Comparison of ENCODE assay signal across 2 cellular contexts in the genomic region with DNA sequence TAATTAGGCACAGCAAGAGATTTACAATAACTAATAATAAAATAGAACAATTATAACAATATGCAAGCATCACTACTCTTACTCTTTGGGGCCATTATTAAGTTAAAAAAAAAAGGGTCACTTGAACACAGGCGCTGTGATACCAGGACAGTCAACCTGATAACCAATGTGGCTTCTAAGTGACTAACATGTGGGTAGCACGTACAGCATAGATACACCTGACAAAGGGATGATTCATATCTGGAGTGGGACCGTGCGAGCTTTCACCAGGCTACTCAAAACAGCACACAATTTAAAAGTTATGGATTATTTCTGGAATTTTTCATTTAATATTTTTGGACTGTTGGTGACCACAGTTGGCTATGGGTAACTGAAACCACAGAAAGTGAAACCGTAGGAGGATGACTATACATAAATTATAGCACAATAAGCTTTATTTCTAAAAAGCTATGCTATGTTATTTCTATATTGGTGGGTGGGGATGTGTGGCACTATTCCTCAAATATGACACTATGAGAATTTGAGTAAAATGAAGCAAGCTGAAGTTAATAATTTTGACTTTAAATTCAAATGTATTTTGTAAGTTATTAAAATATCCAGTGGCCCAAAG.
A peak's percentile ranks its signal among the peaks of the same experiment; 100 is the strongest.
TF ChIP-seq lines count a peak whose summit lies in the region.

No MANE protein-coding gene starts in this region.

TF ChIP-seq in K562, 482 proteins besides CTCF, POLR2A, EP300 and RAD21 (continued from another document):
- 0 out of 2 replicates have a peak, but pooled peaks have one; percentile 14 for TF ChIP-seq ARID1B (IDR thresholded peaks at IDR 0.05)
- TF ChIP-seq ZNF253 (CRISPR knock-in tag; conservative IDR thresholded peaks at IDR 0.05), result no peak
- TF ChIP-seq HNRNPK (IDR thresholded peaks at IDR 0.05; ENCODE audit: low read depth, low read length, poor library complexity, severe bottlenecking), result no peak
- TF ChIP-seq C11orf30 (IDR thresholded peaks at IDR 0.05; ENCODE audit: low read depth), result peak; percentile 46; the same call in 1 of the 2 replicates
- TF ChIP-seq ZC3H11A (IDR thresholded peaks at IDR 0.05; ENCODE audit: low read depth, low read length), result no peak
- no peak for TF ChIP-seq FOXJ3 (CRISPR knock-in tag; IDR thresholded peaks at IDR 0.05)
- TF ChIP-seq, protein P1, sequence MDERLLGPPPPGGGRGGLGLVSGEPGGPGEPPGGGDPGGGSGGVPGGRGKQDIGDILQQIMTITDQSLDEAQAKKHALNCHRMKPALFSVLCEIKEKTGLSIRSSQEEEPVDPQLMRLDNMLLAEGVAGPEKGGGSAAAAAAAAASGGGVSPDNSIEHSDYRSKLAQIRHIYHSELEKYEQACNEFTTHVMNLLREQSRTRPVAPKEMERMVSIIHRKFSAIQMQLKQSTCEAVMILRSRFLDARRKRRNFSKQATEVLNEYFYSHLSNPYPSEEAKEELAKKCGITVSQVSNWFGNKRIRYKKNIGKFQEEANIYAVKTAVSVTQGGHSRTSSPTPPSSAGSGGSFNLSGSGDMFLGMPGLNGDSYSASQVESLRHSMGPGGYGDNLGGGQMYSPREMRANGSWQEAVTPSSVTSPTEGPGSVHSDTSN (CRISPR knock-in tag; IDR thresholded peaks at IDR 0.05; ENCODE audit: low read depth), result no peak
- TF ChIP-seq, protein P1 (tag; conservative IDR thresholded peaks at IDR 0.05; ENCODE audit: low read depth), result 0 out of 2 replicates have a peak, but pooled peaks have one; percentile 6
TF ChIP-seq in K562: peak in this region for 7.

TF ChIP-seq in SK-N-SH, 30 proteins besides CTCF, POLR2A, EP300 and RAD21 (continued from another document):
- TF ChIP-seq, protein P2, sequence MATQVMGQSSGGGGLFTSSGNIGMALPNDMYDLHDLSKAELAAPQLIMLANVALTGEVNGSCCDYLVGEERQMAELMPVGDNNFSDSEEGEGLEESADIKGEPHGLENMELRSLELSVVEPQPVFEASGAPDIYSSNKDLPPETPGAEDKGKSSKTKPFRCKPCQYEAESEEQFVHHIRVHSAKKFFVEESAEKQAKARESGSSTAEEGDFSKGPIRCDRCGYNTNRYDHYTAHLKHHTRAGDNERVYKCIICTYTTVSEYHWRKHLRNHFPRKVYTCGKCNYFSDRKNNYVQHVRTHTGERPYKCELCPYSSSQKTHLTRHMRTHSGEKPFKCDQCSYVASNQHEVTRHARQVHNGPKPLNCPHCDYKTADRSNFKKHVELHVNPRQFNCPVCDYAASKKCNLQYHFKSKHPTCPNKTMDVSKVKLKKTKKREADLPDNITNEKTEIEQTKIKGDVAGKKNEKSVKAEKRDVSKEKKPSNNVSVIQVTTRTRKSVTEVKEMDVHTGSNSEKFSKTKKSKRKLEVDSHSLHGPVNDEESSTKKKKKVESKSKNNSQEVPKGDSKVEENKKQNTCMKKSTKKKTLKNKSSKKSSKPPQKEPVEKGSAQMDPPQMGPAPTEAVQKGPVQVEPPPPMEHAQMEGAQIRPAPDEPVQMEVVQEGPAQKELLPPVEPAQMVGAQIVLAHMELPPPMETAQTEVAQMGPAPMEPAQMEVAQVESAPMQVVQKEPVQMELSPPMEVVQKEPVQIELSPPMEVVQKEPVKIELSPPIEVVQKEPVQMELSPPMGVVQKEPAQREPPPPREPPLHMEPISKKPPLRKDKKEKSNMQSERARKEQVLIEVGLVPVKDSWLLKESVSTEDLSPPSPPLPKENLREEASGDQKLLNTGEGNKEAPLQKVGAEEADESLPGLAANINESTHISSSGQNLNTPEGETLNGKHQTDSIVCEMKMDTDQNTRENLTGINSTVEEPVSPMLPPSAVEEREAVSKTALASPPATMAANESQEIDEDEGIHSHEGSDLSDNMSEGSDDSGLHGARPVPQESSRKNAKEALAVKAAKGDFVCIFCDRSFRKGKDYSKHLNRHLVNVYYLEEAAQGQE (IDR thresholded peaks at IDR 0.05; ENCODE audit: low read depth, low read length), result no peak
- TF ChIP-seq, protein P3, sequence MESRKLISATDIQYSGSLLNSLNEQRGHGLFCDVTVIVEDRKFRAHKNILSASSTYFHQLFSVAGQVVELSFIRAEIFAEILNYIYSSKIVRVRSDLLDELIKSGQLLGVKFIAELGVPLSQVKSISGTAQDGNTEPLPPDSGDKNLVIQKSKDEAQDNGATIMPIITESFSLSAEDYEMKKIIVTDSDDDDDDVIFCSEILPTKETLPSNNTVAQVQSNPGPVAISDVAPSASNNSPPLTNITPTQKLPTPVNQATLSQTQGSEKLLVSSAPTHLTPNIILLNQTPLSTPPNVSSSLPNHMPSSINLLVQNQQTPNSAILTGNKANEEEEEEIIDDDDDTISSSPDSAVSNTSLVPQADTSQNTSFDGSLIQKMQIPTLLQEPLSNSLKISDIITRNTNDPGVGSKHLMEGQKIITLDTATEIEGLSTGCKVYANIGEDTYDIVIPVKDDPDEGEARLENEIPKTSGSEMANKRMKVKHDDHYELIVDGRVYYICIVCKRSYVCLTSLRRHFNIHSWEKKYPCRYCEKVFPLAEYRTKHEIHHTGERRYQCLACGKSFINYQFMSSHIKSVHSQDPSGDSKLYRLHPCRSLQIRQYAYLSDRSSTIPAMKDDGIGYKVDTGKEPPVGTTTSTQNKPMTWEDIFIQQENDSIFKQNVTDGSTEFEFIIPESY (IDR thresholded peaks at IDR 0.05; ENCODE audit: borderline replicate concordance, low read depth), result no peak
- TF ChIP-seq GABPA (IDR thresholded peaks at IDR 0.05; ENCODE audit: low read depth) (no peak), FOXM1 (IDR thresholded peaks at IDR 0.05; ENCODE audit: low read depth) (no peak), YY1 (IDR thresholded peaks at IDR 0.05; ENCODE audit: low read depth) (no peak), MXI1 (IDR thresholded peaks at IDR 0.05; ENCODE audit: low read depth, low read length) (no peak), NFIC (IDR thresholded peaks at IDR 0.05; ENCODE audit: borderline replicate concordance) (no peak), MEF2A (IDR thresholded peaks at IDR 0.05; ENCODE audit: borderline replicate concordance, low read depth) (no peak), ELF1 (IDR thresholded peaks at IDR 0.05) (no peak), RXRA (IDR thresholded peaks at IDR 0.05; ENCODE audit: borderline replicate concordance, low read depth) (no peak), EZH2phosphoT487 (IDR thresholded peaks at IDR 0.05; ENCODE audit: borderline replicate concordance, low read depth) (no peak), FOSL2 (IDR thresholded peaks at IDR 0.05; ENCODE audit: borderline replicate concordance, low read depth) (no peak)
